Comparison of ENCODE assay signal across 29 cellular contexts in genomic region chr2:183172220-183172887, GRCh38. TPM values are rescaled to one million over a fixed set of nuclear protein-coding genes. Genes with fewer than 3 reads are reported as not detected.
DNase-seq lines count a peak whose midpoint lies in the region; ATAC-seq and TF ChIP-seq lines count a peak whose summit lies in the region.
"Had no signal": no experiment of that assay in that cellular context is flagged by ENCODE, and none has a peak within 500 bp of the region (broad histone marks: within the 10 kb centered on the region; RNA-seq: fewer than 3 reads in every experiment).

No MANE protein-coding gene starts in this region.

- POLR2A ChIA-PET in Panc1 (lab: Charles Lee) = interaction anchor here (0.6 kb wide), 1 partner anchor 1056 kb away, joined by 3 read pairs; no protein-coding TSS in a partner anchor

- H3K79me2 ChIP-seq in GM23338 (replicated peaks; ENCODE audit: insufficient read depth) = peaks cover 83% of the 10 kb centered on the region

- H3K27me3 Mint-ChIP-seq in GM23338 (ENCODE audit: insufficient read depth, low read depth, poor library complexity) = peaks cover 9% of the 10 kb centered on the region
- H3K27me3 Mint-ChIP-seq: activated B cell treated with CpG ODN at 0.5 μM for 24 hours; stimulated activated memory B cell treated with anti-CD40 and anti-IgM and Interleukin-4, amounts not matched to agents 10 μg/mL and 1 μg/mL and 100 μg/mL, for 72 hours had no signal

- H3K4me2 ChIP-seq in GM23338 = no peak overlapping the region
- H3K4me2 ChIP-seq: KMS-11 had no signal

- BruUV-seq in Panc1 (replicated peaks; lab: Mats Ljungman, UMichigan) = no TSS peak

- H3K9me3 ChIP-seq in Panc1 (ENCODE audit: control insufficient read depth, insufficient read depth, low read depth, low read length) = no peaks in the 10 kb centered on the region
- H3K9me3 ChIP-seq: gastrocnemius medialis, Peyer's patch had no signal

- DNase-seq in GM23338 (ENCODE audit: low spot score) (peak; percentile 61), Panc1 (ENCODE audit: low read depth, low spot score) (no peak), sciatic nerve (ENCODE audit: low spot score) (no peak)
- no peak for DNase-seq in activated CD4-positive, alpha-beta T cell treated with anti-CD3 and anti-CD28 coated beads for 1 hour
- DNase-seq: activated B cell treated with CpG ODN at 0.5 μM for 24 hours; activated CD4-positive, alpha-beta T cell treated with anti-CD3 and anti-CD28 coated beads, Interleukin-2, amount 50 U/mL, for 1 hour; activated T-cell treated with anti-CD3 and anti-CD28 coated beads, Interleukin-2, amount 50 U/mL, for 4 hours; adrenal gland; brain microvascular endothelial cell; COR-L47; DMS79; gastrocnemius medialis; immature natural killer cell; MM.1S; NCI-H2029 treated with DMSO at 0.1 percent for 48 hours; NCI-H524 treated with DMSO at 0.1 percent for 48 hours; Peyer's patch; SHP77 treated with DMSO at 0.1 percent for 48 hours; stimulated activated CD4-positive, alpha-beta T cell treated with anti-CD3 and anti-CD28 coated beads, Interleukin-15, amount 100 ng/mL, for 24 hours; stimulated activated CD4-positive, alpha-beta T cell treated with anti-CD3 and anti-CD28 coated beads, Interleukin-4, amount 100 ng/mL, for 4 hours; trophoblast cell had no signal

- intact Hi-C loops in Panc1 (cut with micrococcal nuclease; ENCODE audit: unreplicated experiment) = no loop called here
- intact Hi-C loops in sciatic nerve (cut with DNase I) = no loop called here

- peaks cover 33% of the 10 kb centered on the region for H4K20me1 ChIP-seq in GM23338 (replicated peaks; ENCODE audit: insufficient read depth)

- no peaks in the 10 kb centered on the region for H3K4me1 ChIP-seq in GM23338 (ENCODE audit: insufficient read depth)
- no peaks in the 10 kb centered on the region for H3K4me1 ChIP-seq in Panc1 (ENCODE audit: control insufficient read depth, insufficient read depth, low read length)
- H3K4me1 ChIP-seq: adrenal gland, gastrocnemius medialis, Peyer's patch had no signal

- CTCF ChIA-PET in Panc1 (lab: Charles Lee) = no interaction called here

- H3K4me3 Mint-ChIP-seq in GM23338 = no peak overlapping the region
- H3K4me3 Mint-ChIP-seq: activated B cell treated with CpG ODN at 0.5 μM for 24 hours; activated T-cell treated with anti-CD3 and anti-CD28 coated beads, Interleukin-2, amount 50 U/mL, for 4 hours; immature natural killer cell; nephron; stimulated activated memory B cell treated with anti-CD40 and anti-IgM and Interleukin-4, amounts not matched to agents 10 μg/mL and 1 μg/mL and 100 μg/mL, for 72 hours had no signal

- H3K27me3 ChIP-seq in GM23338 (ENCODE audit: insufficient read depth) = no peaks in the 10 kb centered on the region
- H3K27me3 ChIP-seq in Panc1 (ENCODE audit: control insufficient read depth, insufficient read depth, low read length) = no peaks in the 10 kb centered on the region
- H3K27me3 ChIP-seq: adrenal gland, brain microvascular endothelial cell, gastrocnemius medialis, Peyer's patch had no signal

- in situ Hi-C loops in Panc1 (cut with HindIII; ENCODE audit: low pct_unique_long_range_greater_than_20kb, low sequenced_read_pairs) = no loop called here

- no peaks in the 10 kb centered on the region for H3K9me2 ChIP-seq in GM23338 (ENCODE audit: insufficient read depth)

- H3K36me3 ChIP-seq in GM23338 (ENCODE audit: insufficient read depth) = peaks cover 10% of the 10 kb centered on the region; the same call in 1 of the 2 replicates
- H3K36me3 ChIP-seq in Panc1 (ENCODE audit: control insufficient read depth, insufficient read depth, low read length) = no peaks in the 10 kb centered on the region
- H3K36me3 ChIP-seq: adrenal gland, brain microvascular endothelial cell, gastrocnemius medialis, Peyer's patch had no signal

- H3K27ac Mint-ChIP-seq in GM23338 = no peak overlapping the region
- H3K27ac Mint-ChIP-seq: activated B cell treated with CpG ODN at 0.5 μM for 24 hours; immature natural killer cell; nephron; stimulated activated memory B cell treated with anti-CD40 and anti-IgM and Interleukin-4, amounts not matched to agents 10 μg/mL and 1 μg/mL and 100 μg/mL, for 72 hours had no signal

- peaks cover 70% of the 10 kb centered on the region for H3K36me3 Mint-ChIP-seq in GM23338 (ENCODE audit: low read depth)

- TF ChIP-seq CTCF in GM23338 (conservative IDR thresholded peaks at IDR 0.05; ENCODE audit: low read depth in 2 of 2) (peak; percentile 42 to 43), Panc1 (IDR thresholded peaks at IDR 0.05) (no peak)

- H3K4me3 ChIP-seq in GM23338 (no peak overlapping the region), Panc1 (ENCODE audit: low read depth in 2 of 2, low read length in 2 of 2) (no peak overlapping the region)
- H3K4me3 ChIP-seq: adrenal gland, gastrocnemius medialis, Peyer's patch had no signal

- peaks cover 3% of the 10 kb centered on the region for H3K4me1 Mint-ChIP-seq in GM23338
- H3K4me1 Mint-ChIP-seq: activated B cell treated with CpG ODN at 0.5 μM for 24 hours; nephron; stimulated activated memory B cell treated with anti-CD40 and anti-IgM and Interleukin-4, amounts not matched to agents 10 μg/mL and 1 μg/mL and 100 μg/mL, for 72 hours had no signal

- H3K9me3 Mint-ChIP-seq in GM23338 = peaks cover 29% of the 10 kb centered on the region

- H3F3A ChIP-seq in GM23338 (replicated peaks; ENCODE audit: low read depth) = no peaks in the 10 kb centered on the region

- H2AFZ ChIP-seq in GM23338 = no peak overlapping the region

- ATAC-seq in GM23338 (peak; percentile 92), Panc1 (peak; percentile 48; the same call in 1 of the 2 replicates), esophagus mucosa (peak; percentile 17), sciatic nerve (peak; percentile 17), HG02610 (IDR thresholded peaks at IDR 0.05; ENCODE audit: unreplicated experiment) (no peak), HG03520 (IDR thresholded peaks at IDR 0.05; ENCODE audit: unreplicated experiment) (no peak)
- ATAC-seq: activated T-cell treated with anti-CD3 and anti-CD28 coated beads, Interleukin-2, amount 50 U/mL, for 4 hours; gastrocnemius medialis; stimulated activated memory B cell treated with anti-CD40 and anti-IgM and Interleukin-4, amounts not matched to agents 10 μg/mL and 1 μg/mL and 100 μg/mL, for 72 hours had no signal

- no peak overlapping the region for H3K27ac ChIP-seq in GM23338 (ENCODE audit: low read depth)
- H3K27ac ChIP-seq in Panc1 (ENCODE audit: low read length) = no peak overlapping the region
- H3K27ac ChIP-seq: adrenal gland, brain microvascular endothelial cell, C4-2B, gastrocnemius medialis, HL-60, KMS-11, Peyer's patch had no signal

TF ChIP-seq in GM23338, 12 proteins besides CTCF, POLR2A, EP300 and RAD21 (continues in another document):
- TF ChIP-seq CREB1 (CRISPR knock-in tag; IDR thresholded peaks at IDR 0.05; ENCODE audit: low read depth) (no peak), JUNB (IDR thresholded peaks at IDR 0.05; ENCODE audit: unreplicated experiment) (no peak)

RNA-seq across cellular contexts. Expression of gene NUP35, which starts 48.1 kb away (rescaled TPM):
- total RNA-seq in GM23338 (2014; rRNA removed; shearing (Covaris generic)) = 57.4 and 62.4 TPM in 2 replicates
- 49.9 and 65.3 TPM in 2 replicates for polyA plus RNA-seq in GM23338 (2016; fragmentation: Nextera tagmentation; extraction: Ambion mirVana)
- total RNA-seq in Panc1 (2021; ENCODE audit: unreplicated experiment) (28.9 TPM), esophagus mucosa (14.2 TPM), sciatic nerve (21.1 TPM)
- 8.0 TPM for polyA plus RNA-seq in Panc1 (2012; ENCODE audit: insufficient read length)

Comparison
In these comparisons a context has a peak if more than half of its experiments do, and no peak if none do; other contexts are left out.
1. ATAC-seq: peak in GM23338 (single experiment), Panc1 (single experiment), esophagus mucosa (single experiment) and sciatic nerve (single experiment); none in HG02610 (single experiment) and HG03520 (single experiment).